15 cellular contexts compared by ENCODE assay signal in genomic region chr12:60335765-60336164, GRCh38.
A peak's percentile ranks its signal among the peaks of the same experiment; 100 is the strongest.
DNase-seq lines count a peak whose midpoint lies in the region; ATAC-seq and TF ChIP-seq lines count a peak whose summit lies in the region.
"Had no signal": no experiment of that assay in that cellular context is flagged by ENCODE, and none has a peak within 500 bp of the region (broad histone marks: within the 10 kb centered on the region; RNA-seq: fewer than 3 reads in every experiment).

No MANE protein-coding gene starts in this region.

- no peak overlapping the region for H2AFZ ChIP-seq in smooth muscle cell (ENCODE audit: low read depth)

- TF ChIP-seq CTCF in fibroblast of pulmonary artery (IDR thresholded peaks at IDR 0.05; ENCODE audit: low read length, missing control alignments), result no peak
- no peak for TF ChIP-seq CTCF in smooth muscle cell (IDR thresholded peaks at IDR 0.05; ENCODE audit: borderline replicate concordance, insufficient read depth, poor library complexity, severe bottlenecking)

- no peak for TF ChIP-seq POLR2A in GM18505 (IDR thresholded peaks at IDR 0.05; ENCODE audit: borderline replicate concordance, extremely low read depth, insufficient read depth, insufficient read length)

- no peaks in the 10 kb centered on the region for H3F3A ChIP-seq in smooth muscle cell (ENCODE audit: low read depth)

- ATAC-seq in GM18505 (IDR thresholded peaks at IDR 0.05; ENCODE audit: unreplicated experiment) (no peak), HG03108 (IDR thresholded peaks at IDR 0.05; ENCODE audit: unreplicated experiment) (no peak)
- ATAC-seq: activated CD8-positive, alpha-beta T cell treated with anti-CD3 and anti-CD28 coated beads, Interleukin-2, amount 10 ng/mL, durations not matched to agents 7 days and 5 days had no signal

- H3K79me2 ChIP-seq in smooth muscle cell (ENCODE audit: low read depth), result no peaks in the 10 kb centered on the region

- no peaks in the 10 kb centered on the region for H3K27me3 ChIP-seq in smooth muscle cell (ENCODE audit: low read depth)

- DNase-seq in NCI-H345 (lab: John Stamatoyannopoulos, UW) (peak; percentile 27), NCI-H345 treated with DMSO at 0.1 percent for 48 hours (lab: John Stamatoyannopoulos, UW; ENCODE audit: unreplicated experiment) (no peak), RKO (ENCODE audit: low spot score) (peak; percentile 21), fibroblast of pulmonary artery (ENCODE audit: low read depth) (peak; percentile 41), smooth muscle cell (lab: John Stamatoyannopoulos, UW; ENCODE audit: unreplicated experiment) (no peak), NCI-H2196 treated with DMSO at 0.1 percent for 48 hours (lab: John Stamatoyannopoulos, UW; ENCODE audit: unreplicated experiment) (no peak)
- DNase-seq: activated CD8-positive, alpha-beta T cell treated with anti-CD3 and anti-CD28 coated beads, Interleukin-2, amount 10 ng/mL, durations not matched to agents 7 days and 5 days; cerebellar nuclear complex; foreskin melanocyte; left ventricle myocardium inferior; NCI-H2081 treated with DMSO at 0.1 percent for 48 hours; T-helper 9 cell had no signal

- H3K4me3 ChIP-seq in fibroblast of pulmonary artery (replicated peaks; ENCODE audit: low read depth, low read length) (no peak overlapping the region), smooth muscle cell (no peak overlapping the region)
- H3K4me3 ChIP-seq: left ventricle myocardium inferior had no signal

- H3K4me1 ChIP-seq in smooth muscle cell (ENCODE audit: low read depth), result no peaks in the 10 kb centered on the region
- H3K4me1 ChIP-seq: left ventricle myocardium inferior had no signal

- H3K36me3 ChIP-seq in smooth muscle cell (ENCODE audit: low read depth), result no peaks in the 10 kb centered on the region
- H3K36me3 ChIP-seq: left ventricle myocardium inferior had no signal

- peak overlapping the region; percentile 58 for H3K4me2 ChIP-seq in smooth muscle cell
- H3K4me2 ChIP-seq: KMS-11 had no signal

- peak overlapping the region; percentile 44 for H3K27ac ChIP-seq in smooth muscle cell (ENCODE audit: low read depth)
- H3K27ac ChIP-seq: KMS-11, left ventricle myocardium inferior had no signal

- no peak overlapping the region for H3K9ac ChIP-seq in smooth muscle cell (ENCODE audit: low read depth)
- H3K9ac ChIP-seq: KMS-11 had no signal

- H4K20me1 ChIP-seq in smooth muscle cell (ENCODE audit: low read depth), result no peaks in the 10 kb centered on the region

- H3K9me3 ChIP-seq in smooth muscle cell (replicated peaks; ENCODE audit: low read depth), result no peaks in the 10 kb centered on the region
- H3K9me3 ChIP-seq: left ventricle myocardium inferior had no signal

Comparison
In these comparisons a context has a peak if more than half of its experiments do, and no peak if none do; other contexts are left out.
1. DNase-seq: peak in NCI-H345 (single experiment), RKO (single experiment) and fibroblast of pulmonary artery (single experiment); none in NCI-H345 treated with DMSO at 0.1 percent for 48 hours (single experiment), smooth muscle cell (single experiment) and NCI-H2196 treated with DMSO at 0.1 percent for 48 hours (single experiment).